In genomic region chr15:45401665-45402161, GRCh38 we compare ENCODE assay signal across 8 cellular contexts. TPM values are rescaled to one million over a fixed set of nuclear protein-coding genes. Genes with fewer than 3 reads are reported as not detected.
DNase-seq lines count a peak whose midpoint lies in the region; ATAC-seq and TF ChIP-seq lines count a peak whose summit lies in the region.

No MANE protein-coding gene starts in this region.

- intact Hi-C loops in PC-9 (cut with micrococcal nuclease; ENCODE audit: unreplicated experiment): loop anchor here (1.0 to 2.0 kb wide), 2 partner anchors 239 to 275 kb away; no protein-coding TSS in a partner anchor

- H3K27me3 ChIP-seq in PC-9 (ENCODE audit: insufficient read depth, low read depth): no peaks in the 10 kb centered on the region
- H3K27me3 ChIP-seq in esophagus (ENCODE audit: control insufficient read depth in 1 of 2, insufficient read depth in 2 of 2, low read length in 2 of 2): no peaks in the 10 kb centered on the region
- H3K27me3 ChIP-seq in trophoblast cell (ENCODE audit: insufficient read depth, low read length): no peaks in the 10 kb centered on the region

- H2BK12ac ChIP-seq in trophoblast cell (ENCODE audit: low read length): no peak overlapping the region

- H2AFZ ChIP-seq in PC-9: peak overlapping the region; percentile 95
- peak overlapping the region; percentile 53 for H2AFZ ChIP-seq in trophoblast cell (ENCODE audit: insufficient read depth, low read length, poor library complexity)

- no peak for TF ChIP-seq CTCF in PC-9 (conservative IDR thresholded peaks at IDR 0.05)

- H3K36me3 ChIP-seq in PC-9 (ENCODE audit: low read depth) (no peaks in the 10 kb centered on the region), esophagus (ENCODE audit: control insufficient read depth in 2 of 2, insufficient read depth in 2 of 2, low read length in 1 of 2) (peaks cover 0 to 2% of the 10 kb centered on the region in 2 donors), trophoblast cell (ENCODE audit: control insufficient read depth in 1 of 2, insufficient read depth in 2 of 2, low read length in 2 of 2) (peaks cover 2% of the 10 kb centered on the region in 2 experiments)

- H3K9me3 ChIP-seq in PC-9 (ENCODE audit: insufficient read depth, low read depth): no peaks in the 10 kb centered on the region
- no peaks in the 10 kb centered on the region for H3K9me3 ChIP-seq in esophagus (ENCODE audit: control insufficient read depth in 2 of 2, insufficient read depth in 1 of 2, low read depth in 1 of 2, low read length in 1 of 2)
- H3K9me3 ChIP-seq in trophoblast cell (ENCODE audit: insufficient read depth, low read depth, low read length): no peaks in the 10 kb centered on the region

- POLR2A ChIA-PET in PC-9 (lab: Charles Lee; ENCODE audit: unreplicated experiment): interaction anchor here (0.5 to 1.1 kb wide), 7 partner anchors 55 to 283 kb away, joined by 3 to 8 read pairs (median 4); no protein-coding TSS in a partner anchor

- H3K4me2 ChIP-seq in PC-9 (peak overlapping the region; percentile 94), trophoblast cell (ENCODE audit: low read length) (peak overlapping the region; percentile 85)

- H3K4me3 ChIP-seq in PC-9: peak overlapping the region; percentile 78
- peak overlapping the region; percentile 82 to 94 for H3K4me3 ChIP-seq in esophagus (ENCODE audit: low read depth in 1 of 2, low read length in 2 of 2)
- H3K4me3 ChIP-seq in trophoblast cell (ENCODE audit: low read depth, low read length): peak overlapping the region; percentile 95

- H3K9me2 ChIP-seq in PC-9 (ENCODE audit: insufficient read depth): no peaks in the 10 kb centered on the region

- H3K14ac ChIP-seq in trophoblast cell (ENCODE audit: low read length): no peak overlapping the region

- 0 out of 2 replicates have a peak, but pooled peaks cover 4% of the 10 kb centered on the region for H3F3A ChIP-seq in PC-9 (ENCODE audit: insufficient read depth, low read depth)

- H3K4me1 ChIP-seq in PC-9 (replicated peaks; ENCODE audit: insufficient read depth) (peaks cover 12% of the 10 kb centered on the region), esophagus (ENCODE audit: control insufficient read depth in 2 of 2, insufficient read depth in 2 of 2, low read length in 1 of 2) (peaks cover 0 to 3% of the 10 kb centered on the region in 2 donors), trophoblast cell (ENCODE audit: control insufficient read depth in 1 of 2, insufficient read depth in 2 of 2, low read length in 2 of 2) (no peaks in the 10 kb centered on the region)

- BruUV-seq in PC-9 (replicated peaks; lab: Mats Ljungman, UMichigan): TSS peak; percentile 98

- no peak overlapping the region for H2BK5ac ChIP-seq in trophoblast cell (ENCODE audit: low read depth, low read length, poor library complexity)

- H3K18ac ChIP-seq in trophoblast cell (ENCODE audit: low read length): no peak overlapping the region

- H3K9ac ChIP-seq in trophoblast cell (ENCODE audit: low read length): peak overlapping the region; percentile 63

- peaks cover 9% of the 10 kb centered on the region for H3K79me1 ChIP-seq in trophoblast cell (ENCODE audit: low read length)

- DNase-seq in ACHN (peak; percentile 21), PC-9 (no peak), trophoblast cell (peak in 1 of 2 donors; percentile 2), LoVo (ENCODE audit: low spot score) (no peak)

- peaks cover 16% of the 10 kb centered on the region for H4K20me1 ChIP-seq in PC-9 (ENCODE audit: insufficient read depth)

- no peak overlapping the region for H3K4ac ChIP-seq in trophoblast cell (ENCODE audit: low read depth, low read length)

- H3K79me2 ChIP-seq in PC-9 (ENCODE audit: low read depth): peaks cover 34% of the 10 kb centered on the region
- H3K79me2 ChIP-seq in trophoblast cell (ENCODE audit: control insufficient read depth, insufficient read depth, low read length, poor library complexity): peaks cover 10% of the 10 kb centered on the region

- WGBS in esophagus, 2 donors: 2% methylated on average over 12 of the region's 12 CpGs
- WGBS in trophoblast cell (ENCODE audit: extremely low coverage, insufficient coverage, insufficient read length): no CpG with 5 or more reads among the region's 12 CpGs

- H3K27ac ChIP-seq in PC-9 (peak overlapping the region; percentile 57), esophagus (ENCODE audit: low read depth in 2 of 2, low read length in 1 of 2) (peak overlapping the region; percentile 78 to 90), trophoblast cell (ENCODE audit: low read depth, low read length) (no peak overlapping the region)

- ATAC-seq in GM19452 (IDR thresholded peaks at IDR 0.05; ENCODE audit: unreplicated experiment): peak; percentile 7
- no peak for ATAC-seq in GM21786 (IDR thresholded peaks at IDR 0.05; ENCODE audit: unreplicated experiment)
- no peak for ATAC-seq in GM18520 (IDR thresholded peaks at IDR 0.05; ENCODE audit: unreplicated experiment)

- peak overlapping the region; percentile 16 for H4K91ac ChIP-seq in trophoblast cell (ENCODE audit: low read depth, low read length)

- H4K12ac ChIP-seq in trophoblast cell (ENCODE audit: low read depth, low read length): peak overlapping the region; percentile 39

- CTCF ChIA-PET in PC-9 (lab: Charles Lee): interaction anchor here (0.8 to 1.2 kb wide), 2 partner anchors 87 to 202 kb away, joined by 3 to 6 read pairs; no protein-coding TSS in a partner anchor

- H3K23ac ChIP-seq in trophoblast cell (ENCODE audit: low read length): no peak overlapping the region

- no peak overlapping the region for H2BK120ac ChIP-seq in trophoblast cell (ENCODE audit: insufficient read depth, low read length, poor library complexity)

- no peak overlapping the region for H2AK5ac ChIP-seq in trophoblast cell (ENCODE audit: low read length)

- peak overlapping the region; percentile 73 for H4K8ac ChIP-seq in trophoblast cell (ENCODE audit: low read depth, low read length)

- in situ Hi-C loops in ACHN (cut with HindIII; ENCODE audit: low pct_ligation_motif_present, low pct_unique_long_range_greater_than_20kb, low sequenced_read_pairs): no loop called here

RNA-seq across cellular contexts. Expression of gene GATM, which starts 23.4 kb away (rescaled TPM):
- total RNA-seq in PC-9 (2021): 9.8 and 10.0 TPM in 2 replicates
- 10 to 100 TPM; 12.5 to 15.7 TPM for polyA plus RNA-seq in esophagus
- polyA plus RNA-seq in trophoblast cell (2013): 0.53 TPM in 2 replicates
